In genomic region chr6:146337376-146337775, GRCh38 we compare ENCODE assay signal across 21 cellular contexts.
"Had no signal": no experiment of that assay in that cellular context is flagged by ENCODE, and none has a peak within 500 bp of the region (broad histone marks: within the 10 kb centered on the region; RNA-seq: fewer than 3 reads in every experiment).

No MANE protein-coding gene starts in this region.

- H3K36me3 ChIP-seq: gastroesophageal sphincter, left lung, lower lobe of right lung, sigmoid colon, stomach had no signal

- H3K27me3 Mint-ChIP-seq: memory B cell, naive B cell had no signal

- H3K79me2 ChIP-seq: parathyroid adenoma had no signal

- H3K9ac ChIP-seq: parathyroid adenoma had no signal

- H3K4me1 Mint-ChIP-seq: immature natural killer cell, memory B cell, naive B cell, nephron progenitor cell had no signal

- H3K27ac ChIP-seq: gastroesophageal sphincter, left lung, lower lobe of right lung, parathyroid adenoma, psoas muscle, sigmoid colon, skin epidermis, stomach had no signal

- H2AFZ ChIP-seq: parathyroid adenoma had no signal

- H3K36me3 Mint-ChIP-seq: immature natural killer cell, memory B cell, naive B cell had no signal

- ATAC-seq: gastroesophageal sphincter, left lung, lower lobe of right lung had no signal

- H3K9me3 ChIP-seq: gastroesophageal sphincter, left lung, lower lobe of right lung, psoas muscle, sigmoid colon, stomach had no signal

- DNase-seq: central memory CD4-positive, alpha-beta T cell; effector memory CD4-positive, alpha-beta T cell; foreskin fibroblast; glutamatergic neuron; immature natural killer cell; left lung; lower lobe of right lung; midbrain; naive B cell; nephron progenitor cell; psoas muscle; retina; sigmoid colon; stimulated activated CD4-positive, alpha-beta T cell treated with anti-CD3 and anti-CD28 coated beads, Interleukin-12 subunit alpha, Interleukin-12 subunit beta, amount 100 ng/mL, for 4 hours; stimulated activated naive CD4-positive, alpha-beta T cell; stomach; trophoblast cell had no signal

- H3K9me3 Mint-ChIP-seq: memory B cell had no signal

- H3K27me3 ChIP-seq: gastroesophageal sphincter, left lung, sigmoid colon, stomach had no signal

- H3K27ac Mint-ChIP-seq: immature natural killer cell, memory B cell, naive B cell, nephron progenitor cell had no signal

- H3K4me3 ChIP-seq: gastroesophageal sphincter, left lung, lower lobe of right lung, psoas muscle, sigmoid colon, skin epidermis, stomach had no signal

- H3K4me3 Mint-ChIP-seq: immature natural killer cell, memory B cell, naive B cell, nephron progenitor cell had no signal

- H3K4me1 ChIP-seq: gastroesophageal sphincter, lower lobe of right lung, parathyroid adenoma had no signal
